8 cellular contexts compared by ENCODE assay signal in the genomic region with DNA sequence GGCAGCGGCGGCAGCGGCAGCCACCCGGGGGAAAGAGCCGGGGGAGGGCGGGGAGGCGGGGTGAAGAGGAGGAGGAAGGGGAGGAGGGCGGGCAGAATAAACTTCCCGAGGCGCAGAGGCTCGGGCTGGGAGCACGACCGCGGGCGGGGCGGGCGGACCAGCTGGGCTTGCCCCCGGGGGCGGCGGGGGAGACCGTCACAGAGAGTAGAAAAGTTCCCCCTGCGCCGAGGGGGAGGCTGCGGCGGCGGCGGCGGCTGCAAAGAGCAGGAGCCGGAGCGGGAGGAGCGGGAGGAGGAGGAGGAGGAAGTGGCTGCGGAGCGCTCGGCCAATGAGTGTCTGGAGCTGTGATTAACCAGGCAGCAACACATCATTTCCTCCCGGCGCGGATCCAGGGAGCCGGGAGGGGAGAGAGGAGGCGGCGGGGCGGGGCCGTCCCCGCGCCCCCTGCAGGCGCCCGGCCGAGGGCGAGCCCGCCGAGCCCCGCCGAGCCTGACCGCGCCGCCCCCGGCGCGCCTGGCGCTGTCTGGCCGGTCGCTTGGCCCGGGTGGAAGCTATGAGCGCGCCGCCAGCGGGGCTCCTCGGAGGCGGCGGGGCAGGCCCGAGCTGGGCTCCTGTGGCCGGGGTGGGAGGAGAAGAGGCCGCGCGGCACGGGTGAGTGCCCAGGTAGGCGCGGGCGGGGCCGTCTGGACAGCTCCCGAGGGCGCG. TPM values are rescaled to one million over a fixed set of nuclear protein-coding genes. Genes with fewer than 3 reads are reported as not detected.
DNase-seq lines count a peak whose midpoint lies in the region; TF ChIP-seq lines count a peak whose summit lies in the region.

Gene ACVR1 (minus strand): TSS at position 265 of the 705 bp plus-strand sequence. CDS start 76,837 bp downstream, outside the sequence.

- H4K91ac ChIP-seq in mesenchymal stem cell (ENCODE audit: low read length) = peak within 1 kb of the TSS; percentile 87

- no peak within 1 kb of the TSS for H2AK5ac ChIP-seq in mesenchymal stem cell (ENCODE audit: low read length, severe bottlenecking)

- H3K9ac ChIP-seq in NT2/D1 (ENCODE audit: insufficient read length, low read depth) (peak within 1 kb of the TSS; percentile 88), endocrine pancreas (ENCODE audit: control insufficient read depth, insufficient read depth, low read length) (peak within 1 kb of the TSS; percentile 86), mesenchymal stem cell (ENCODE audit: low read length) (peak within 1 kb of the TSS; percentile 93)

- H3K4me1 ChIP-seq in NT2/D1 (ENCODE audit: insufficient read depth, insufficient read length) = no peaks in the 10 kb centered on the region
- peaks cover 11% of the 10 kb centered on the region for H3K4me1 ChIP-seq in endocrine pancreas (ENCODE audit: control insufficient read depth, insufficient read depth, low read length)
- H3K4me1 ChIP-seq in mesenchymal stem cell (ENCODE audit: control insufficient read depth, insufficient read depth, low read depth, low read length) = peaks cover 5% of the 10 kb centered on the region

- H3K4ac ChIP-seq in mesenchymal stem cell (ENCODE audit: low read depth in 1 of 2, low read length in 2 of 2) = peak within 1 kb of the TSS; percentile 66 to 97

- peak within 1 kb of the TSS; percentile 91 for H4K8ac ChIP-seq in mesenchymal stem cell (ENCODE audit: low read length)

- H3K79me1 ChIP-seq in mesenchymal stem cell (replicated peaks; ENCODE audit: low read length, poor library complexity, severe bottlenecking) = peaks cover 14% of the 10 kb centered on the region

- H3K4me3 ChIP-seq in NT2/D1 (ENCODE audit: insufficient read length, low read depth) = peak within 1 kb of the TSS; percentile 79
- peak within 1 kb of the TSS; percentile 86 for H3K4me3 ChIP-seq in endocrine pancreas (ENCODE audit: control insufficient read depth, insufficient read depth, low read length)
- peak within 1 kb of the TSS; percentile 83 to 98 for H3K4me3 ChIP-seq in mesenchymal stem cell (ENCODE audit: insufficient read depth in 1 of 2, low read depth in 1 of 2, low read length in 2 of 2)

- peak within 1 kb of the TSS; percentile 96 to 97 for H3K23ac ChIP-seq in mesenchymal stem cell (ENCODE audit: low read length in 2 of 2)

- peak within 1 kb of the TSS; percentile 98 for H2BK120ac ChIP-seq in mesenchymal stem cell (ENCODE audit: low read depth, low read length)

- H3K18ac ChIP-seq in mesenchymal stem cell (ENCODE audit: low read depth in 1 of 2, low read length in 2 of 2) = peak within 1 kb of the TSS; percentile 87 to 100

- peak within 1 kb of the TSS; percentile 96 for H2BK15ac ChIP-seq in mesenchymal stem cell (ENCODE audit: low read depth, poor library complexity, severe bottlenecking)

- under 1% methylated on average over 34 of the region's 82 CpGs for WGBS in mesenchymal stem cell

- peak within 1 kb of the TSS; percentile 88 for H2BK5ac ChIP-seq in mesenchymal stem cell (ENCODE audit: low read depth, low read length, poor library complexity, severe bottlenecking)

- H3K9me3 ChIP-seq in NT2/D1 (ENCODE audit: insufficient read depth, low read length) (no peaks in the 10 kb centered on the region), endocrine pancreas (ENCODE audit: control insufficient read depth, low read length) (no peaks in the 10 kb centered on the region), mesenchymal stem cell (ENCODE audit: control insufficient read depth, low read length) (no peaks in the 10 kb centered on the region)

- peak within 1 kb of the TSS; percentile 88 for H3K27ac ChIP-seq in mesenchymal stem cell (ENCODE audit: low read length, poor library complexity, severe bottlenecking)

- H3K27me3 ChIP-seq in NT2/D1 (ENCODE audit: insufficient read depth, insufficient read length) (no peaks in the 10 kb centered on the region), endocrine pancreas (ENCODE audit: control insufficient read depth, insufficient read depth, low read length) (no peaks in the 10 kb centered on the region), mesenchymal stem cell (ENCODE audit: control insufficient read depth in 1 of 2, insufficient read depth in 1 of 2, low read length in 2 of 2) (no peaks in the 10 kb centered on the region)

- H3K36me3 ChIP-seq in NT2/D1 (ENCODE audit: insufficient read depth, insufficient read length, low read length) = peaks cover 2% of the 10 kb centered on the region
- no peaks in the 10 kb centered on the region for H3K36me3 ChIP-seq in endocrine pancreas (ENCODE audit: control insufficient read depth, insufficient read depth, low read length)
- no peaks in the 10 kb centered on the region for H3K36me3 ChIP-seq in mesenchymal stem cell (ENCODE audit: control insufficient read depth in 1 of 2, insufficient read depth in 2 of 2, low read depth in 1 of 2, low read length in 2 of 2)

- peak; percentile 60 for DNase-seq in CMK (ENCODE audit: low read depth)
- peak; percentile 90 for DNase-seq in GM20000 (ENCODE audit: low spot score)
- peak; percentile 81 for DNase-seq in HS-5 (ENCODE audit: low read depth)
- DNase-seq in NT2/D1 (ENCODE audit: low read depth, low spot score) = peak; percentile 87
- DNase-seq in activated CD8-positive, alpha-beta memory T cell treated with anti-CD3 and anti-CD28 coated beads, Interleukin-2, amount 50 U/mL, for 1 hour (ENCODE audit: extremely low read depth) = peak; percentile 54
- peak; percentile 99 for DNase-seq in mesenchymal stem cell
- peak; percentile 65 for DNase-seq in stimulated activated CD8-positive, alpha-beta memory T cell treated with anti-CD3 and anti-CD28 coated beads, Interleukin-12 subunit alpha, Interleukin-12 subunit beta, amount 100 ng/mL, for 24 hours (ENCODE audit: extremely low read depth)

- peak; percentile 22 for TF ChIP-seq CTCF in GM20000 (IDR thresholded peaks at IDR 0.05; ENCODE audit: extremely low read depth, missing control alignments)

- H2AFZ ChIP-seq in mesenchymal stem cell (ENCODE audit: low read depth, low read length) = peak within 1 kb of the TSS; percentile 82

- H3K14ac ChIP-seq in mesenchymal stem cell (ENCODE audit: low read length in 2 of 2) = peak within 1 kb of the TSS; percentile 62 to 99

- peak within 1 kb of the TSS in 1 of 2 experiments; percentile 93 for H2BK12ac ChIP-seq in mesenchymal stem cell (ENCODE audit: low read length in 2 of 2)

- peak within 1 kb of the TSS; percentile 78 for H3K4me2 ChIP-seq in mesenchymal stem cell (ENCODE audit: low read length, poor library complexity, severe bottlenecking)

RNA-seq across cellular contexts. Expression of gene ACVR1, which starts in this region (rescaled TPM):
- polyA plus RNA-seq in mesenchymal stem cell (2013, experiment 1 of 2) = 29.5 TPM
- polyA plus RNA-seq in mesenchymal stem cell (2013, experiment 2 of 2) = 30.9 TPM

Comparison
In these comparisons a context has a peak if more than half of its experiments do, and no peak if none do; other contexts are left out.
1. Peak in every context shown above with its lines: DNase-seq, H3K4me3 ChIP-seq and H3K27ac ChIP-seq.